In genomic region chr3:168876346-168877035, GRCh38 we compare ENCODE assay signal across 23 cellular contexts.
DNase-seq lines count a peak whose midpoint lies in the region; ATAC-seq, FAIRE-seq and TF ChIP-seq lines count a peak whose summit lies in the region.
"Had no signal": no experiment of that assay in that cellular context is flagged by ENCODE, and none has a peak within 500 bp of the region (broad histone marks: within the 10 kb centered on the region; RNA-seq: fewer than 3 reads in every experiment).

No MANE protein-coding gene starts in this region.

- FAIRE-seq in H54 (lab: Jason Lieb, UNC) (peak; percentile 52), frontal cortex (lab: Jason Lieb, UNC) (no peak)
- FAIRE-seq: H1, HTR-8/SVneo had no signal

- ATAC-seq in left ventricle myocardium superior (peak; percentile 56), GM21360 (IDR thresholded peaks at IDR 0.05; ENCODE audit: unreplicated experiment) (no peak)
- ATAC-seq: body of pancreas; naive thymus-derived CD4-positive, alpha-beta T cell; stimulated activated memory B cell treated with anti-CD40 and anti-IgM and Interleukin-4, amounts not matched to agents 10 μg/mL and 1 μg/mL and 100 μg/mL, for 72 hours had no signal

- no peak for TF ChIP-seq POLR2A in H54 (IDR thresholded peaks at IDR 0.05; ENCODE audit: low read depth, low read length)

- DNase-seq in H54 (ENCODE audit: insufficient read length, low spot score) (no peak), NCI-H526 treated with DMSO at 0.1 percent for 48 hours (lab: John Stamatoyannopoulos, UW) (peak; percentile 60), left ventricle myocardium superior (no peak), renal cortical epithelial cell (ENCODE audit: low read depth) (peak; percentile 73), HPDE6-E6E7 (ENCODE audit: extremely low spot score) (no peak), frontal cortex (ENCODE audit: low spot score in 2 of 2) (no peak)
- DNase-seq: activated CD4-positive, alpha-beta T cell treated with anti-CD3 and anti-CD28 coated beads, Interleukin-2, amount 10 ng/mL, durations not matched to agents 7 days and 5 days; activated naive CD8-positive, alpha-beta T cell treated with anti-CD3 and anti-CD28 coated beads, Interleukin-2, amount 10 ng/mL, durations not matched to agents 7 days and 5 days; body of pancreas; CD8-positive, alpha-beta memory T cell; colonic mucosa; hypothalamus; kidney; naive thymus-derived CD4-positive, alpha-beta T cell; NCI-H2029 treated with DMSO at 0.1 percent for 48 hours; NCI-H510A treated with DMSO at 0.1 percent for 48 hours; ovary; SHP77 treated with DMSO at 0.1 percent for 48 hours; T-helper 1 cell had no signal

- intact Hi-C loops in left ventricle myocardium superior (cut with micrococcal nuclease) = no loop called here

Comparison
In these comparisons a context has a peak if more than half of its experiments do, and no peak if none do; other contexts are left out.
1. DNase-seq: peak in NCI-H526 treated with DMSO at 0.1 percent for 48 hours (single experiment) and renal cortical epithelial cell (single experiment); none in H54 (single experiment), left ventricle myocardium superior (single experiment), HPDE6-E6E7 (single experiment) and frontal cortex (0 of 2).